ENCODE assay signal across 24 cellular contexts in genomic region chr3:114151091-114151490, GRCh38. TPM values are rescaled to one million over a fixed set of nuclear protein-coding genes. Genes with fewer than 3 reads are reported as not detected.
DNase-seq lines count a peak whose midpoint lies in the region; ATAC-seq and TF ChIP-seq lines count a peak whose summit lies in the region.
"Had no signal": no experiment of that assay in that cellular context is flagged by ENCODE, and none has a peak within 500 bp of the region (broad histone marks: within the 10 kb centered on the region; RNA-seq: fewer than 3 reads in every experiment).

No MANE protein-coding gene starts in this region.

- H3K23ac ChIP-seq in mesendoderm (ENCODE audit: low read length): no peak overlapping the region

- no peak overlapping the region for H3K56ac ChIP-seq in mesendoderm (ENCODE audit: low read length)

- H2BK120ac ChIP-seq in mesendoderm (ENCODE audit: low read depth, low read length): no peak overlapping the region

- no peaks in the 10 kb centered on the region for H3K36me3 Mint-ChIP-seq in activated CD4-positive, alpha-beta T cell treated with anti-CD3 and anti-CD28 coated beads for 36 hours (ENCODE audit: low read depth)
- H3K36me3 Mint-ChIP-seq: CD14-positive monocyte; CD8-positive, alpha-beta memory T cell had no signal

- H3K79me1 ChIP-seq in mesendoderm (ENCODE audit: low read length): no peaks in the 10 kb centered on the region

- no peak overlapping the region for H3K18ac ChIP-seq in mesendoderm (ENCODE audit: low read length)

- no peak overlapping the region for H3K4me3 Mint-ChIP-seq in activated CD4-positive, alpha-beta T cell treated with anti-CD3 and anti-CD28 coated beads for 36 hours
- H3K4me3 Mint-ChIP-seq: CD14-positive monocyte; CD4-positive, alpha-beta T cell; CD8-positive, alpha-beta memory T cell; HFFc6 had no signal

- H2BK15ac ChIP-seq in mesendoderm (replicated peaks; ENCODE audit: low read depth): no peak overlapping the region

- POLR2A ChIA-PET in activated CD4-positive, alpha-beta T cell treated with anti-CD3 and anti-CD28 coated beads for 36 hours (lab: Charles Lee): no interaction called here

- DNase-seq in ELF-1 (ENCODE audit: low read depth, low spot score) (peak; percentile 52), NCI-H524 (lab: John Stamatoyannopoulos, UW) (peak; percentile 29 to 60), choroid plexus epithelial cell (ENCODE audit: low read depth) (peak; percentile 54), mesendoderm (peak; percentile 20), LoVo (ENCODE audit: low spot score) (no peak)
- DNase-seq in activated CD4-positive, alpha-beta T cell treated with anti-CD3 and anti-CD28 coated beads for 36 hours: no peak
- DNase-seq: 8988T; ACHN; AML-193; BE2C; CD4-positive, alpha-beta T cell; CD8-positive, alpha-beta memory T cell; DMS 273 treated with DMSO at 0.1 percent for 48 hours; DMS79; EL; GF-D8; GM23248; HFFc6 had no signal

- H2BK5ac ChIP-seq in mesendoderm (ENCODE audit: low read length): no peak overlapping the region

- H3K4me3 ChIP-seq in choroid plexus epithelial cell (ENCODE audit: low read depth, low read length): no peak overlapping the region
- no peak overlapping the region for H3K4me3 ChIP-seq in mesendoderm (ENCODE audit: low read length)
- H3K4me3 ChIP-seq: A549; BLaER1 treated with 17β-estradiol and CSF1 and Interleukin-3, amounts not matched to agents 10 nM and 100 nM; GM23248; HAP-1 had no signal

- no peak overlapping the region for H3K9ac ChIP-seq in mesendoderm (ENCODE audit: low read length)
- H3K9ac ChIP-seq: BLaER1 treated with 17β-estradiol and CSF1 and Interleukin-3, amounts not matched to agents 10 nM and 100 nM; GM23248 had no signal

- no peaks in the 10 kb centered on the region for H3K9me3 Mint-ChIP-seq in activated CD4-positive, alpha-beta T cell treated with anti-CD3 and anti-CD28 coated beads for 36 hours (ENCODE audit: low read depth)
- H3K9me3 Mint-ChIP-seq: CD4-positive, alpha-beta T cell; CD8-positive, alpha-beta memory T cell; HFFc6 had no signal

- no peak for ATAC-seq in activated CD4-positive, alpha-beta T cell treated with anti-CD3 and anti-CD28 coated beads for 36 hours
- no peak for ATAC-seq in GM18909 (IDR thresholded peaks at IDR 0.05; ENCODE audit: poor library complexity, unreplicated experiment)
- ATAC-seq: A549 had no signal

- intact Hi-C loops in activated CD4-positive, alpha-beta T cell treated with anti-CD3 and anti-CD28 coated beads for 36 hours (cut with DNase I, micrococcal nuclease): loop anchor here in 1 of 2 experiments (5.0 to 10.0 kb wide), 2 partner anchors 314 to 416 kb away; partner anchors contain the start of gene GRAMD1C

- H3K27me3 Mint-ChIP-seq in activated CD4-positive, alpha-beta T cell treated with anti-CD3 and anti-CD28 coated beads for 36 hours: no peaks in the 10 kb centered on the region
- H3K27me3 Mint-ChIP-seq: CD4-positive, alpha-beta T cell; CD8-positive, alpha-beta memory T cell had no signal

- H3K4me2 ChIP-seq in mesendoderm (ENCODE audit: low read length): no peak overlapping the region
- H3K4me2 ChIP-seq: A549; BLaER1 treated with 17β-estradiol and CSF1 and Interleukin-3, amounts not matched to agents 10 nM and 100 nM had no signal

- H3K27me3 ChIP-seq in mesendoderm (ENCODE audit: insufficient read depth, low read length, poor library complexity): no peaks in the 10 kb centered on the region
- H3K27me3 ChIP-seq: BE2C; BLaER1 treated with 17β-estradiol and CSF1 and Interleukin-3, amounts not matched to agents 10 nM and 100 nM had no signal

- H3K27ac Mint-ChIP-seq in activated CD4-positive, alpha-beta T cell treated with anti-CD3 and anti-CD28 coated beads for 36 hours: no peak overlapping the region
- H3K27ac Mint-ChIP-seq: CD14-positive monocyte; CD4-positive, alpha-beta T cell; CD8-positive, alpha-beta memory T cell; HFFc6 had no signal

- H3K4me1 ChIP-seq in mesendoderm (ENCODE audit: control insufficient read depth, low read depth, low read length): no peaks in the 10 kb centered on the region
- H3K4me1 ChIP-seq: A549, BE2C had no signal

- no peak overlapping the region for H3K27ac ChIP-seq in mesendoderm (ENCODE audit: low read depth, low read length)
- H3K27ac ChIP-seq: A549; BLaER1 treated with 17β-estradiol and CSF1 and Interleukin-3, amounts not matched to agents 10 nM and 100 nM; GM23248 had no signal

- H3K79me2 ChIP-seq in mesendoderm (ENCODE audit: control insufficient read depth, insufficient read depth, low read length): no peaks in the 10 kb centered on the region

- no peak for TF ChIP-seq CTCF in choroid plexus epithelial cell (conservative IDR thresholded peaks at IDR 0.05; ENCODE audit: low read depth, low read length)

- H3K4ac ChIP-seq in mesendoderm (ENCODE audit: low read depth, low read length): no peak overlapping the region

- H4K8ac ChIP-seq in mesendoderm (ENCODE audit: low read depth, low read length): no peak overlapping the region

- H3K4me1 Mint-ChIP-seq in activated CD4-positive, alpha-beta T cell treated with anti-CD3 and anti-CD28 coated beads for 36 hours: peaks cover 11% of the 10 kb centered on the region

- no peak overlapping the region for H2AK5ac ChIP-seq in mesendoderm (ENCODE audit: low read length)

- H3K36me3 ChIP-seq in mesendoderm (ENCODE audit: control insufficient read depth, insufficient read depth, low read length): no peaks in the 10 kb centered on the region
- H3K36me3 ChIP-seq: BE2C; BLaER1 treated with 17β-estradiol and CSF1 and Interleukin-3, amounts not matched to agents 10 nM and 100 nM; HAP-1 had no signal

- no CpG with 5 or more reads among the region's 3 CpGs for WGBS in mesendoderm (ENCODE audit: extremely low coverage, insufficient coverage, low lambda C conversion rate)

- CTCF ChIA-PET in activated CD4-positive, alpha-beta T cell treated with anti-CD3 and anti-CD28 coated beads for 36 hours (lab: Charles Lee): interaction anchor here (0.7 to 3.1 kb wide), 8 partner anchors 11 to 268 kb away, joined by 3 to 12 read pairs (median 6); no protein-coding TSS in a partner anchor

- no peak overlapping the region for H4K5ac ChIP-seq in mesendoderm (ENCODE audit: low read length)

RNA-seq across cellular contexts. Expression of gene DRD3, which starts 27.8 kb away (rescaled TPM):
- polyA plus RNA-seq in mesendoderm (2013, experiment 1 of 2): 0.01 TPM
- not detected for polyA plus RNA-seq in mesendoderm (2013, experiment 2 of 2)
- total RNA-seq in activated CD4-positive, alpha-beta T cell treated with anti-CD3 and anti-CD28 coated beads for 36 hours: not detected
- total RNA-seq: CD4-positive, alpha-beta T cell; G401; GM23248; HFFc6 had no signal
- polyA plus RNA-seq: A549; CD14-positive monocyte; CD8-positive, alpha-beta memory T cell; GM23248 had no signal

Comparison
In these comparisons a context has a peak if more than half of its experiments do, and no peak if none do; other contexts are left out.
1. DNase-seq: peak in ELF-1 (single experiment), NCI-H524 (2 of 2), choroid plexus epithelial cell (single experiment) and mesendoderm (single experiment); none in LoVo (single experiment) and activated CD4-positive, alpha-beta T cell treated with anti-CD3 and anti-CD28 coated beads for 36 hours (single experiment).